ENCODE assay signal across 1 cellular context in the genomic region with DNA sequence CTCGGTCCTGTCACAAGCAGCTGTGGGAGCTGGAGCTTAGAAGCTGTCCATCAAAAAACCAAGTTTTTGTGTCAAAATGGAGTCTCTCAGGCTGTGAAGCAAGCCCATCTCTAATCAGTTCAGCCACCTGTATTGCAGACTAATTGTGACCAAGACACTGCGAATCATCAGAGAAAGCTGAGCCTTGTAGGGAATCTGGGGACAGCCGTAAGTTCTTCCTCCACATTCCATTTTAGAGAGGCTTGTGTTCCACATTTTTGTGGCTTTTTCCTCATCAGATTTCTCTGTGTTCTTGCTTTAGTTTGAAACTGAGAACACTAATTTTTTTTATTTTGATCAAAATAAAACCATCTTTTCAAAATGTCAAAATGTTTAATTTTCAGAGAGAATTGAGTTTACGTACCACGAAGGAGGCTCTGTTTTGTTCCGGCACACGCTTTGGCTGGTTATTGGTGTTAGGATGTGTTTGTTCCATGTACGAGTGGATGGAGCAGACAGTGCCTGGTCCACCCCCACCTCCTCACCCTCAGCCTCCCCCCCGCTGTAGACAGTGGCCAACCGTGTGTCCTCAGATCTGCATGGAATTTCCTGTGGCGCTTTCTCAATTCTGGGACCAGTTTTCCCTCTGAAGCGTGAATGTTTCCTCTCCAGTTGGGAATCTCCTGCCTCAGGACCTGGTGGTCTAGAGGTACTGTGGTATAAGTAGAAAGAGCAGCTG.
TF ChIP-seq lines count a peak whose summit lies in the region.

No MANE protein-coding gene starts in this region.

TF ChIP-seq in SK-N-SH treated with all-trans-retinoic acid at 6 μM for 48 hours, 23 proteins besides CTCF, POLR2A, EP300 and RAD21:
- TF ChIP-seq, protein P1, sequence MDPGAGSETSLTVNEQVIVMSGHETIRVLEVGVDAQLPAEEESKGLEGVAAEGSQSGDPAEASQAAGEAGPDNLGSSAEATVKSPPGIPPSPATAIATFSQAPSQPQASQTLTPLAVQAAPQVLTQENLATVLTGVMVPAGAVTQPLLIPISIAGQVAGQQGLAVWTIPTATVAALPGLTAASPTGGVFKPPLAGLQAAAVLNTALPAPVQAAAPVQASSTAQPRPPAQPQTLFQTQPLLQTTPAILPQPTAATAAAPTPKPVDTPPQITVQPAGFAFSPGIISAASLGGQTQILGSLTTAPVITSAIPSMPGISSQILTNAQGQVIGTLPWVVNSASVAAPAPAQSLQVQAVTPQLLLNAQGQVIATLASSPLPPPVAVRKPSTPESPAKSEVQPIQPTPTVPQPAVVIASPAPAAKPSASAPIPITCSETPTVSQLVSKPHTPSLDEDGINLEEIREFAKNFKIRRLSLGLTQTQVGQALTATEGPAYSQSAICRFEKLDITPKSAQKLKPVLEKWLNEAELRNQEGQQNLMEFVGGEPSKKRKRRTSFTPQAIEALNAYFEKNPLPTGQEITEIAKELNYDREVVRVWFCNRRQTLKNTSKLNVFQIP (CRISPR knock-in tag; IDR thresholded peaks at IDR 0.05; ENCODE audit: borderline replicate concordance, low read depth): no peak
- no peak for TF ChIP-seq ZFP3 (CRISPR knock-in tag; IDR thresholded peaks at IDR 0.05)
- TF ChIP-seq PPARA (CRISPR knock-in tag; IDR thresholded peaks at IDR 0.05; ENCODE audit: borderline replicate concordance): no peak
- no peak for TF ChIP-seq TCF4 (CRISPR knock-in tag; IDR thresholded peaks at IDR 0.05; ENCODE audit: borderline replicate concordance)
- no peak for TF ChIP-seq ZNF565 (CRISPR knock-in tag; conservative IDR thresholded peaks at IDR 0.05; ENCODE audit: low read depth)
- TF ChIP-seq ARNTL (CRISPR knock-in tag; IDR thresholded peaks at IDR 0.05; ENCODE audit: borderline replicate concordance, low read depth): no peak
- TF ChIP-seq, protein P2, sequence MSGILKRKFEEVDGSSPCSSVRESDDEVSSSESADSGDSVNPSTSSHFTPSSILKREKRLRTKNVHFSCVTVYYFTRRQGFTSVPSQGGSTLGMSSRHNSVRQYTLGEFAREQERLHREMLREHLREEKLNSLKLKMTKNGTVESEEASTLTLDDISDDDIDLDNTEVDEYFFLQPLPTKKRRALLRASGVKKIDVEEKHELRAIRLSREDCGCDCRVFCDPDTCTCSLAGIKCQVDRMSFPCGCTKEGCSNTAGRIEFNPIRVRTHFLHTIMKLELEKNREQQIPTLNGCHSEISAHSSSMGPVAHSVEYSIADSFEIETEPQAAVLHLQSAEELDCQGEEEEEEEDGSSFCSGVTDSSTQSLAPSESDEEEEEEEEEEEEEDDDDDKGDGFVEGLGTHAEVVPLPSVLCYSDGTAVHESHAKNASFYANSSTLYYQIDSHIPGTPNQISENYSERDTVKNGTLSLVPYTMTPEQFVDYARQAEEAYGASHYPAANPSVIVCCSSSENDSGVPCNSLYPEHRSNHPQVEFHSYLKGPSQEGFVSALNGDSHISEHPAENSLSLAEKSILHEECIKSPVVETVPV (CRISPR knock-in tag; IDR thresholded peaks at IDR 0.05): no peak
- no peak for TF ChIP-seq ZFP30 (CRISPR knock-in tag; IDR thresholded peaks at IDR 0.05)
- TF ChIP-seq ZNF8 (CRISPR knock-in tag; IDR thresholded peaks at IDR 0.05): no peak
- no peak for TF ChIP-seq ISL1 (CRISPR knock-in tag; IDR thresholded peaks at IDR 0.05)
